Comparison of ENCODE assay signal across 15 cellular contexts in genomic region chr20:22577515-22578220, GRCh38. TPM values are rescaled to one million over a fixed set of nuclear protein-coding genes. Genes with fewer than 3 reads are reported as not detected.
A peak's percentile ranks its signal among the peaks of the same experiment; 100 is the strongest.
DNase-seq lines count a peak whose midpoint lies in the region; ATAC-seq and TF ChIP-seq lines count a peak whose summit lies in the region.
"Had no signal": no experiment of that assay in that cellular context is flagged by ENCODE, and none has a peak within 500 bp of the region (broad histone marks: within the 10 kb centered on the region; RNA-seq: fewer than 3 reads in every experiment).

No MANE protein-coding gene starts in this region.

- TF ChIP-seq POLR2A in adrenal gland (IDR thresholded peaks at IDR 0.05), result no peak

- H3F3A ChIP-seq in SK-N-SH (replicated peaks; ENCODE audit: insufficient read depth), result no peaks in the 10 kb centered on the region

- H3K4me3 ChIP-seq in liver (ENCODE audit: low read depth in 1 of 3, low read length in 3 of 3), result peak overlapping the region; percentile 74 to 92 (median 81)
- H3K4me3 ChIP-seq in SK-N-SH (ENCODE audit: low read depth in 2 of 2, low read length in 1 of 2), result no peak overlapping the region
- H3K4me3 ChIP-seq in adrenal gland, result no peak overlapping the region

- 2% methylated on average over 44 of the region's 44 CpGs for WGBS in liver
- WGBS in SK-N-SH (ENCODE audit: low lambda C conversion rate), result 32% methylated on average over 38 of the region's 44 CpGs
- WGBS in adrenal gland, 4 donors, result 3 to 7% (median 4%) methylated on average over 37 to 44 of the region's 44 CpGs

- H3K27me3 Mint-ChIP-seq in activated CD4-positive, alpha-beta T cell treated with anti-CD3 and anti-CD28 coated beads for 36 hours, result peaks cover 72% of the 10 kb centered on the region
- peaks cover 100% of the 10 kb centered on the region for H3K27me3 Mint-ChIP-seq in WTC11 (ENCODE audit: low read depth)
- peaks cover 78 to 100% of the 10 kb centered on the region in 2 donors for H3K27me3 Mint-ChIP-seq in stimulated activated naive B cell treated with anti-CD40 and anti-IgM and Interleukin-4, amounts not matched to agents 10 μg/mL and 1 μg/mL and 100 μg/mL, for 72 hours

- H3K9ac ChIP-seq in liver (ENCODE audit: low read depth in 1 of 2, low read length in 2 of 2), result peak overlapping the region; percentile 83 to 99
- H3K9ac ChIP-seq in SK-N-SH, result no peak overlapping the region
- H3K9ac ChIP-seq: parathyroid adenoma had no signal

- intact Hi-C loops in activated CD4-positive, alpha-beta T cell treated with anti-CD3 and anti-CD28 coated beads for 36 hours (cut with DNase I, micrococcal nuclease), result loop anchor here (5.0 to 10.0 kb wide), 6 partner anchors 203 to 1473 kb away; partner anchors contain the start of genes LINC00237 (in 2 of the 2), NKX2-2 (in 1 of the 2), NKX2-4 (in 1 of the 2) and PAX1 (in 1 of the 2)
- intact Hi-C loops in adrenal gland (cut with DNase I), result no loop called here

- H3K9me3 Mint-ChIP-seq in activated CD4-positive, alpha-beta T cell treated with anti-CD3 and anti-CD28 coated beads for 36 hours (ENCODE audit: low read depth), result no peaks in the 10 kb centered on the region
- no peaks in the 10 kb centered on the region for H3K9me3 Mint-ChIP-seq in WTC11
- H3K9me3 Mint-ChIP-seq in stimulated activated naive B cell treated with anti-CD40 and anti-IgM and Interleukin-4, amounts not matched to agents 10 μg/mL and 1 μg/mL and 100 μg/mL, for 72 hours, result peaks cover 2 to 3% of the 10 kb centered on the region in 2 donors

- H3K79me2 ChIP-seq in SK-N-SH (ENCODE audit: insufficient read depth), result no peaks in the 10 kb centered on the region
- H3K79me2 ChIP-seq: parathyroid adenoma had no signal

- peaks cover 6% of the 10 kb centered on the region for H3K36me3 Mint-ChIP-seq in activated CD4-positive, alpha-beta T cell treated with anti-CD3 and anti-CD28 coated beads for 36 hours (ENCODE audit: low read depth)
- H3K36me3 Mint-ChIP-seq in WTC11, result peaks cover 5% of the 10 kb centered on the region
- H3K36me3 Mint-ChIP-seq in stimulated activated naive B cell treated with anti-CD40 and anti-IgM and Interleukin-4, amounts not matched to agents 10 μg/mL and 1 μg/mL and 100 μg/mL, for 72 hours, result peaks cover 5 to 7% of the 10 kb centered on the region in 2 donors

- DNase-seq in activated CD4-positive, alpha-beta T cell treated with anti-CD3 and anti-CD28 coated beads for 36 hours, result no peak
- DNase-seq in activated CD4-positive, alpha-beta T cell treated with anti-CD3 and anti-CD28 coated beads for 4 hours, result no peak
- DNase-seq in WTC11 (ENCODE audit: low spot score) (peak; percentile 68), SK-N-SH (no peak), adrenal gland (no peak)
- DNase-seq in stimulated activated naive B cell treated with anti-CD40 and anti-IgM and Interleukin-4, amounts not matched to agents 10 μg/mL and 1 μg/mL and 100 μg/mL, for 72 hours, result no peak
- DNase-seq: ACHN; NCI-H226; OCI-M1; stimulated activated CD4-positive, alpha-beta T cell treated with anti-CD3 and anti-CD28 coated beads, Interleukin-15, amount 100 ng/mL, for 24 hours had no signal

- TF ChIP-seq RAD21 in liver (IDR thresholded peaks at IDR 0.05), result no peak
- TF ChIP-seq RAD21 in SK-N-SH (IDR thresholded peaks at IDR 0.05; ENCODE audit: low read length), result no peak

- H2AFZ ChIP-seq in SK-N-SH (ENCODE audit: low read depth), result no peak overlapping the region
- H2AFZ ChIP-seq: parathyroid adenoma had no signal

- H3K4me1 ChIP-seq in liver (ENCODE audit: control insufficient read depth in 4 of 4, insufficient read depth in 4 of 4, low read length in 3 of 4) (peaks cover 0 to 71% (median 57%) of the 10 kb centered on the region in 4 donors), SK-N-SH (ENCODE audit: control insufficient read depth in 1 of 2, insufficient read depth in 2 of 2, low read depth in 1 of 2, low read length in 1 of 2) (no peaks in the 10 kb centered on the region), adrenal gland (replicated peaks in 1 of 2) (no peaks in the 10 kb centered on the region)
- H3K4me1 ChIP-seq: parathyroid adenoma had no signal

- no peak overlapping the region for H3K4me2 ChIP-seq in SK-N-SH

- ATAC-seq in activated CD4-positive, alpha-beta T cell treated with anti-CD3 and anti-CD28 coated beads for 36 hours, result no peak
- ATAC-seq in WTC11, result peak; percentile 37
- ATAC-seq in stimulated activated naive B cell treated with anti-CD40 and anti-IgM and Interleukin-4, amounts not matched to agents 10 μg/mL and 1 μg/mL and 100 μg/mL, for 72 hours (replicated peaks), result no peak
- no peak for ATAC-seq in GM18868 (IDR thresholded peaks at IDR 0.05; ENCODE audit: unreplicated experiment)

- no peak overlapping the region for H3K4me3 Mint-ChIP-seq in activated CD4-positive, alpha-beta T cell treated with anti-CD3 and anti-CD28 coated beads for 36 hours
- H3K4me3 Mint-ChIP-seq in WTC11, result peak overlapping the region; percentile 67
- H3K4me3 Mint-ChIP-seq in stimulated activated naive B cell treated with anti-CD40 and anti-IgM and Interleukin-4, amounts not matched to agents 10 μg/mL and 1 μg/mL and 100 μg/mL, for 72 hours, result peak overlapping the region; percentile 41 to 56

- no peak for TF ChIP-seq EP300 in SK-N-SH (IDR thresholded peaks at IDR 0.05; ENCODE audit: borderline replicate concordance in 1 of 2, low read depth in 1 of 2, low read length in 1 of 2)

- no peaks in the 10 kb centered on the region for H3K4me1 Mint-ChIP-seq in activated CD4-positive, alpha-beta T cell treated with anti-CD3 and anti-CD28 coated beads for 36 hours
- H3K4me1 Mint-ChIP-seq in WTC11, result peaks cover 73% of the 10 kb centered on the region
- H3K4me1 Mint-ChIP-seq in stimulated activated naive B cell treated with anti-CD40 and anti-IgM and Interleukin-4, amounts not matched to agents 10 μg/mL and 1 μg/mL and 100 μg/mL, for 72 hours, result peaks cover 11 to 28% of the 10 kb centered on the region in 2 donors

- POLR2A ChIA-PET in activated CD4-positive, alpha-beta T cell treated with anti-CD3 and anti-CD28 coated beads for 36 hours (lab: Charles Lee), result no interaction called here
- POLR2A ChIA-PET in WTC11 (lab: Charles Lee) (interaction anchor here (0.7 kb wide), 1 partner anchor 261 kb away, joined by 7 read pairs; no protein-coding TSS in a partner anchor), SK-N-SH (lab: Yijun Ruan, JAX) (no interaction called here)

- H3K9me3 ChIP-seq in liver (ENCODE audit: control insufficient read depth in 4 of 4, low read length in 3 of 4) (no peaks in the 10 kb centered on the region), SK-N-SH (no peaks in the 10 kb centered on the region), adrenal gland (replicated peaks in 1 of 3) (no peaks in the 10 kb centered on the region)
- H3K9me3 ChIP-seq: esophagus muscularis mucosa had no signal

- H4K20me1 ChIP-seq in SK-N-SH (ENCODE audit: insufficient read depth), result no peaks in the 10 kb centered on the region

- TF ChIP-seq CTCF in WTC11 (IDR thresholded peaks at IDR 0.05) (no peak), liver (IDR thresholded peaks at IDR 0.05; ENCODE audit: low read depth, low read length, missing input control) (no peak), SK-N-SH (IDR thresholded peaks at IDR 0.05) (no peak), adrenal gland (IDR thresholded peaks at IDR 0.05) (no peak)

- H3K27ac Mint-ChIP-seq in activated CD4-positive, alpha-beta T cell treated with anti-CD3 and anti-CD28 coated beads for 36 hours, result peak overlapping the region; percentile 47
- H3K27ac Mint-ChIP-seq in WTC11, result no peak overlapping the region
- H3K27ac Mint-ChIP-seq in stimulated activated naive B cell treated with anti-CD40 and anti-IgM and Interleukin-4, amounts not matched to agents 10 μg/mL and 1 μg/mL and 100 μg/mL, for 72 hours, result peak overlapping the region; percentile 72

- H3K9me2 ChIP-seq in SK-N-SH, result no peaks in the 10 kb centered on the region

- H3K36me3 ChIP-seq in liver (ENCODE audit: control insufficient read depth in 4 of 4, insufficient read depth in 3 of 4, low read depth in 1 of 4, low read length in 3 of 4) (no peaks in the 10 kb centered on the region), SK-N-SH (replicated peaks in 1 of 2; ENCODE audit: control insufficient read depth in 1 of 2, insufficient read depth in 2 of 2, low read length in 1 of 2) (no peaks in the 10 kb centered on the region), adrenal gland (replicated peaks in 1 of 2) (no peaks in the 10 kb centered on the region)
- H3K36me3 ChIP-seq: esophagus muscularis mucosa had no signal

- no peaks in the 10 kb centered on the region for H3K27me3 ChIP-seq in liver (ENCODE audit: control insufficient read depth in 4 of 4, insufficient read depth in 4 of 4, low read length in 3 of 4)
- H3K27me3 ChIP-seq in SK-N-SH (ENCODE audit: insufficient read depth), result peaks cover 91% of the 10 kb centered on the region
- peaks cover 75% of the 10 kb centered on the region for H3K27me3 ChIP-seq in adrenal gland

- CTCF ChIA-PET in activated CD4-positive, alpha-beta T cell treated with anti-CD3 and anti-CD28 coated beads for 36 hours (lab: Charles Lee), result no interaction called here
- CTCF ChIA-PET in WTC11 (lab: Charles Lee) (interaction anchor here (0.7 to 2.2 kb wide), 14 partner anchors 9 to 875 kb away, joined by 3 to 33 read pairs (median 5); no protein-coding TSS in a partner anchor), SK-N-SH (lab: Yijun Ruan, JAX) (interaction anchor here (1.5 kb wide), 1 partner anchor 9 kb away, joined by 4 read pairs; no protein-coding TSS in a partner anchor)

- H3K27ac ChIP-seq in liver (ENCODE audit: low read depth in 1 of 2, low read length in 2 of 2) (peak overlapping the region; percentile 58 to 82), SK-N-SH (ENCODE audit: low read depth in 2 of 2, low read length in 1 of 2) (no peak overlapping the region), adrenal gland (no peak overlapping the region)
- H3K27ac ChIP-seq: esophagus muscularis mucosa, parathyroid adenoma had no signal

TF ChIP-seq in WTC11, 78 proteins besides CTCF, POLR2A, EP300 and RAD21 (continues in another document):
- peak; percentile 14; the same call in 1 of the 2 replicates for TF ChIP-seq GABPB1 (CRISPR knock-in tag; IDR thresholded peaks at IDR 0.05)

TF ChIP-seq in liver, 16 proteins besides CTCF, POLR2A, EP300 and RAD21 (continues in another document):
- no peak for TF ChIP-seq HNF4G (IDR thresholded peaks at IDR 0.05)

RNA-seq across cellular contexts. Expression of gene FOXA2, which starts 6.7 kb away (rescaled TPM):
- not detected for total RNA-seq in activated CD4-positive, alpha-beta T cell treated with anti-CD3 and anti-CD28 coated beads for 36 hours
- 1.3 to 3.1 TPM (median 1.3 TPM) in 3 replicates for total RNA-seq in WTC11 (2021)
- total RNA-seq in liver, result 10 to 100 TPM in 1 of 2 donors, 1 to 10 TPM in 1; 5.2 to 10.6 TPM
- 10 to 100 TPM; 11.6 to 12.7 TPM for polyA plus RNA-seq in liver
- polyA plus RNA-seq in SK-N-SH (2012; rRNA removed), result not detected in 2 replicates
- polyA plus RNA-seq in SK-N-SH (2012; cell fraction: cytosol; rRNA removed), result not detected in 2 replicates
- polyA plus RNA-seq in SK-N-SH (2012; cell fraction: nucleus; rRNA removed), result not detected in 2 replicates
- total RNA-seq in adrenal gland, result not detected
- not detected for polyA plus RNA-seq in adrenal gland
- total RNA-seq: esophagus muscularis mucosa, lower leg skin had no signal

Comparison
In these comparisons a context has a peak if more than half of its experiments do, and no peak if none do; other contexts are left out.
1. H3K27ac ChIP-seq: peak in liver (2 of 2); none in SK-N-SH (0 of 2) and adrenal gland (0 of 5).
2. H3K4me3 ChIP-seq: peak in liver (3 of 3); none in SK-N-SH (0 of 2) and adrenal gland (0 of 4).
3. intact Hi-C loops: an anchor here in activated CD4-positive, alpha-beta T cell treated with anti-CD3 and anti-CD28 coated beads for 36 hours (5.0 to 10.0 kb wide); none called in adrenal gland.